12 cellular contexts compared by ENCODE assay signal in genomic region chr20:33830371-33830770, GRCh38. TPM values are rescaled to one million over a fixed set of nuclear protein-coding genes. Genes with fewer than 3 reads are reported as not detected.
DNase-seq lines count a peak whose midpoint lies in the region; ATAC-seq and TF ChIP-seq lines count a peak whose summit lies in the region.
"Had no signal": no experiment of that assay in that cellular context is flagged by ENCODE, and none has a peak within 500 bp of the region (broad histone marks: within the 10 kb centered on the region; RNA-seq: fewer than 3 reads in every experiment).

No MANE protein-coding gene starts in this region.

- TF ChIP-seq CTCF in body of pancreas (IDR thresholded peaks at IDR 0.05): no peak
- no peak for TF ChIP-seq CTCF in upper lobe of right lung (IDR thresholded peaks at IDR 0.05)
- TF ChIP-seq CTCF in CD8-positive, alpha-beta T cell (IDR thresholded peaks at IDR 0.05): no peak

- H3K27me3 ChIP-seq in body of pancreas (no peaks in the 10 kb centered on the region), upper lobe of right lung (no peaks in the 10 kb centered on the region)
- no peaks in the 10 kb centered on the region for H3K27me3 ChIP-seq in CD8-positive, alpha-beta T cell (ENCODE audit: insufficient read depth, low read length)
- H3K27me3 ChIP-seq: heart left ventricle had no signal

- ATAC-seq in left ventricle myocardium superior (peak; percentile 30), Right ventricle myocardium inferior (no peak), body of pancreas (no peak), naive B cell (ENCODE audit: low read depth in 2 of 2) (no peak), upper lobe of right lung (no peak), GM19463 (IDR thresholded peaks at IDR 0.05; ENCODE audit: unreplicated experiment) (no peak), HG02884 (IDR thresholded peaks at IDR 0.05; ENCODE audit: unreplicated experiment) (no peak)
- ATAC-seq in CD8-positive, alpha-beta T cell: no peak

- H3K36me3 ChIP-seq in body of pancreas (replicated peaks in 1 of 2; ENCODE audit: insufficient read depth in 1 of 2, low read depth in 2 of 2) (no peaks in the 10 kb centered on the region), upper lobe of right lung (peaks cover 6% of the 10 kb centered on the region)
- H3K36me3 ChIP-seq in CD8-positive, alpha-beta T cell (ENCODE audit: insufficient read depth, low read length): no peaks in the 10 kb centered on the region

- H3K4me3 Mint-ChIP-seq in naive B cell: peak overlapping the region in 1 of 8 donors; percentile 26
- H3K4me3 Mint-ChIP-seq in CD8-positive, alpha-beta T cell: no peak overlapping the region
- H3K4me3 Mint-ChIP-seq: activated CD4-positive, alpha-beta T cell treated with anti-CD3 and anti-CD28 coated beads, Interleukin-2, amount 10 ng/mL, durations not matched to agents 7 days and 5 days had no signal

- peak overlapping the region in 3 of 4 donors; percentile 29 to 56 (median 34) for H3K27ac ChIP-seq in body of pancreas
- peak overlapping the region; percentile 51 for H3K27ac ChIP-seq in upper lobe of right lung
- no peak overlapping the region for H3K27ac ChIP-seq in CD8-positive, alpha-beta T cell (ENCODE audit: low read depth, low read length)

- peaks cover 9 to 15% of the 10 kb centered on the region in 2 donors for H3K36me3 Mint-ChIP-seq in naive B cell
- H3K36me3 Mint-ChIP-seq in CD8-positive, alpha-beta T cell: peaks cover 38% of the 10 kb centered on the region

- H3K4me1 Mint-ChIP-seq in naive B cell: peaks cover 68 to 76% (median 72%) of the 10 kb centered on the region in 3 donors
- peaks cover 72% of the 10 kb centered on the region for H3K4me1 Mint-ChIP-seq in CD8-positive, alpha-beta T cell (ENCODE audit: low read depth)

- no peak overlapping the region for H3K4me3 ChIP-seq in body of pancreas
- no peak overlapping the region for H3K4me3 ChIP-seq in upper lobe of right lung
- H3K4me3 ChIP-seq in CD8-positive, alpha-beta T cell (ENCODE audit: low read depth, low read length): no peak overlapping the region
- H3K4me3 ChIP-seq: heart left ventricle had no signal

- peak overlapping the region in 4 of 6 donors; percentile 3 to 88 (median 40) for H3K27ac Mint-ChIP-seq in naive B cell
- H3K27ac Mint-ChIP-seq in CD8-positive, alpha-beta T cell: no peak overlapping the region

- no peaks in the 10 kb centered on the region for H3K9me3 Mint-ChIP-seq in naive B cell
- no peaks in the 10 kb centered on the region for H3K9me3 Mint-ChIP-seq in CD8-positive, alpha-beta T cell
- H3K9me3 Mint-ChIP-seq: activated CD4-positive, alpha-beta T cell treated with anti-CD3 and anti-CD28 coated beads, Interleukin-2, amount 10 ng/mL, durations not matched to agents 7 days and 5 days had no signal

- intact Hi-C loops in left ventricle myocardium superior (cut with micrococcal nuclease) (no loop called here), Right ventricle myocardium inferior (cut with DNase I) (no loop called here), body of pancreas (cut with DNase I) (no loop called here), upper lobe of right lung (cut with DNase I) (no loop called here)
- intact Hi-C loops in CD8-positive, alpha-beta T cell (cut with DNase I, micrococcal nuclease): no loop called here

- TF ChIP-seq POLR2A in body of pancreas (IDR thresholded peaks at IDR 0.05): no peak

- DNase-seq in left ventricle myocardium superior: no peak
- no peak for DNase-seq in Right ventricle myocardium inferior (ENCODE audit: missing footprints)
- peak in 1 of 4 donors; percentile 14 for DNase-seq in body of pancreas
- no peak for DNase-seq in naive B cell
- no peak for DNase-seq in upper lobe of right lung
- DNase-seq in CD8-positive, alpha-beta T cell: no peak
- DNase-seq: activated CD4-positive, alpha-beta T cell treated with anti-CD3 and anti-CD28 coated beads, Interleukin-2, amount 10 ng/mL, durations not matched to agents 7 days and 5 days; heart left ventricle; NCI-H1092; NCI-H526 treated with DMSO at 0.1 percent for 48 hours had no signal

- POLR2A ChIA-PET in CD8-positive, alpha-beta T cell (lab: Charles Lee): interaction anchor here (1.3 kb wide), 1 partner anchor 19 kb away, joined by 3 read pairs; the partner anchor contains the start of gene CHMP4B

- H3K4me1 ChIP-seq in body of pancreas (peaks cover 88% of the 10 kb centered on the region), upper lobe of right lung (peaks cover 85% of the 10 kb centered on the region)
- peaks cover 19% of the 10 kb centered on the region for H3K4me1 ChIP-seq in CD8-positive, alpha-beta T cell (ENCODE audit: insufficient read depth, low read length)

- H3K9me3 ChIP-seq in body of pancreas (no peaks in the 10 kb centered on the region), upper lobe of right lung (no peaks in the 10 kb centered on the region)
- H3K9me3 ChIP-seq in CD8-positive, alpha-beta T cell (ENCODE audit: low read length): no peaks in the 10 kb centered on the region
- H3K9me3 ChIP-seq: heart left ventricle had no signal

- no peaks in the 10 kb centered on the region for H3K27me3 Mint-ChIP-seq in naive B cell
- H3K27me3 Mint-ChIP-seq in CD8-positive, alpha-beta T cell (ENCODE audit: low read depth): no peaks in the 10 kb centered on the region
- H3K27me3 Mint-ChIP-seq: activated CD4-positive, alpha-beta T cell treated with anti-CD3 and anti-CD28 coated beads, Interleukin-2, amount 10 ng/mL, durations not matched to agents 7 days and 5 days had no signal

- CTCF ChIA-PET in CD8-positive, alpha-beta T cell (lab: Charles Lee): no interaction called here

- WGBS in body of pancreas, 2 donors: 45 to 60% methylated on average over 4 of the region's 4 CpGs

RNA-seq across cellular contexts. Expression of gene CHMP4B, which starts 19.2 kb away (rescaled TPM):
- 101 TPM for total RNA-seq in left ventricle myocardium superior
- total RNA-seq in Right ventricle myocardium inferior: 108 TPM
- total RNA-seq in body of pancreas: 10 to 100 TPM; 24.1 to 43.3 TPM
- 1 to 10 TPM; 1.3 to 8.0 (median 7.2) TPM for polyA plus RNA-seq in naive B cell (ENCODE audit: low read depth in 6 of 6)
- 86.6 TPM for total RNA-seq in upper lobe of right lung
- total RNA-seq in CD8-positive, alpha-beta T cell: 10 to 100 TPM; 55.5 to 56.1 TPM
